Comparison of ENCODE assay signal across 8 cellular contexts in the genomic region with DNA sequence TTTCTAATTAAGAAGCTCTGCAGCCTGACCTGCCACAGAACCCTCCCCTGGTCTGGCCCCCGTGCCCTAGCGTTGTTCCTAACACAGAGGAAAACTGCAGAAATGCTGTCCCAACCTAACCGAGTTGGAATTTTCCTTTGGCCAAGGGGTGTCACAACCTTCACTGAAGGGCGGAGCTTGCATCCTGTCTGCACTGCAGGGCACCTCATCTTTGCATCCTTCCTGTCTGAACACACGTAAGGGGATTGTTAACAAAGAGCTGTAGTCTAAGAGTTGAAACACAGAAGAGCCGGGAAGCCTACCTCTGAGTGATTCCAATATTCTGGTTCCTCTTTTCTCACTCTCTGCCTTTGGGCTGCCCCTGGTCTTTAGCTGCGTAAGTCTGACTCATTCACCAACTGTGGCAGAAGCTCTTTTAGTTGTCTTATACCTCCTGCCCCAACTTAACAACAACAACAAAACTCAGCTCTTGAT. TPM values are rescaled to one million over a fixed set of nuclear protein-coding genes. Genes with fewer than 3 reads are reported as not detected.
DNase-seq lines count a peak whose midpoint lies in the region; ATAC-seq and TF ChIP-seq lines count a peak whose summit lies in the region.

No MANE protein-coding gene starts in this region.

- DNase-seq in COR-L47 (lab: John Stamatoyannopoulos, UW) (peak; percentile 5), T-cell (peak in 9 of 34 experiments; percentile 4 to 29 (median 18)), nephron progenitor cell (peak; percentile 14), NCI-H2171 (lab: John Stamatoyannopoulos, UW) (no peak), NCI-H446 treated with DMSO at 0.1 percent for 48 hours (lab: John Stamatoyannopoulos, UW) (no peak)

- peak overlapping the region; percentile 54 to 93 (median 81) for H3K4me3 Mint-ChIP-seq in T-cell
- H3K4me3 Mint-ChIP-seq in dendritic cell treated with granulocyte-macrophage colony-stimulating factor and Interleukin-4, amounts not matched to agents 40 ng/mL and 50 ng/mL, for 4 days, result no peak overlapping the region
- H3K4me3 Mint-ChIP-seq in nephron progenitor cell, result peak overlapping the region; percentile 79

- H3K36me3 Mint-ChIP-seq in T-cell (no peaks in the 10 kb centered on the region), nephron progenitor cell (ENCODE audit: low read depth) (peaks cover 6% of the 10 kb centered on the region)
- no peaks in the 10 kb centered on the region for H3K36me3 Mint-ChIP-seq in dendritic cell treated with granulocyte-macrophage colony-stimulating factor and Interleukin-4, amounts not matched to agents 40 ng/mL and 50 ng/mL, for 4 days (ENCODE audit: low read depth)

- H3K27ac Mint-ChIP-seq in T-cell (peak overlapping the region; percentile 71 to 90), nephron progenitor cell (peak overlapping the region; percentile 60)
- peak overlapping the region; percentile 55 for H3K27ac Mint-ChIP-seq in dendritic cell treated with granulocyte-macrophage colony-stimulating factor and Interleukin-4, amounts not matched to agents 40 ng/mL and 50 ng/mL, for 4 days

- no peak for TF ChIP-seq CTCF in nephron progenitor cell (IDR thresholded peaks at IDR 0.05)

- ATAC-seq in GM19324 (IDR thresholded peaks at IDR 0.05; ENCODE audit: low FRiP score, unreplicated experiment) (peak; percentile 40), HG03196 (IDR thresholded peaks at IDR 0.05; ENCODE audit: unreplicated experiment) (peak; percentile 73), T-cell (replicated peaks in 1 of 4) (peak; percentile 56 to 81 (median 66))

- intact Hi-C loops in dendritic cell treated with granulocyte-macrophage colony-stimulating factor and Interleukin-4, amounts not matched to agents 40 ng/mL and 50 ng/mL, for 4 days (cut with micrococcal nuclease), result loop anchor here (2.0 kb wide), 1 partner anchor 342 kb away; no protein-coding TSS in a partner anchor

- H3K27me3 Mint-ChIP-seq in T-cell, result no peaks in the 10 kb centered on the region
- H3K27me3 Mint-ChIP-seq in dendritic cell treated with granulocyte-macrophage colony-stimulating factor and Interleukin-4, amounts not matched to agents 40 ng/mL and 50 ng/mL, for 4 days, result peaks cover 9% of the 10 kb centered on the region
- H3K27me3 Mint-ChIP-seq in nephron progenitor cell (ENCODE audit: low read depth, poor library complexity), result peaks cover 6% of the 10 kb centered on the region

- CTCF ChIA-PET in T-cell (lab: Charles Lee), result interaction anchor here (0.6 to 2.0 kb wide), 6 partner anchors 9 to 341 kb away, joined by 3 to 13 read pairs (median 4); no protein-coding TSS in a partner anchor

- peaks cover 30 to 37% (median 31%) of the 10 kb centered on the region in 3 donors for H3K4me1 Mint-ChIP-seq in T-cell
- H3K4me1 Mint-ChIP-seq in dendritic cell treated with granulocyte-macrophage colony-stimulating factor and Interleukin-4, amounts not matched to agents 40 ng/mL and 50 ng/mL, for 4 days (ENCODE audit: low read depth), result peaks cover 43% of the 10 kb centered on the region
- H3K4me1 Mint-ChIP-seq in nephron progenitor cell, result peaks cover 58% of the 10 kb centered on the region

- no peaks in the 10 kb centered on the region for H3K9me3 Mint-ChIP-seq in T-cell
- no peaks in the 10 kb centered on the region for H3K9me3 Mint-ChIP-seq in dendritic cell treated with granulocyte-macrophage colony-stimulating factor and Interleukin-4, amounts not matched to agents 40 ng/mL and 50 ng/mL, for 4 days
- no peaks in the 10 kb centered on the region for H3K9me3 Mint-ChIP-seq in nephron progenitor cell

- POLR2A ChIA-PET in T-cell (lab: Charles Lee), result interaction anchor here (0.7 to 1.7 kb wide), 2 partner anchors 12 kb away, joined by 4 to 7 read pairs; no protein-coding TSS in a partner anchor

RNA-seq across cellular contexts. Expression of a gene that starts 1.6 kb away (rescaled TPM):
- 1 to 10 TPM; 1.6 to 4.8 (median 3.4) TPM for total RNA-seq in T-cell

RNA-seq across cellular contexts. Expression of a gene that starts 20.0 kb away (rescaled TPM):
- total RNA-seq in T-cell, result not detected

RNA-seq across cellular contexts. Expression of a gene that starts 26.2 kb away (rescaled TPM):
- total RNA-seq in T-cell, result not detected

RNA-seq across cellular contexts. Expression of a gene that starts 27.2 kb away (rescaled TPM):
- total RNA-seq in T-cell, result under 1 TPM in 2 of 5 donors, not detected in 3; 0.38 to 0.49 TPM

RNA-seq across cellular contexts. Expression of a gene that starts 59.4 kb away (rescaled TPM):
- 10 to 100 TPM; 12.0 to 18.6 (median 16.7) TPM for total RNA-seq in T-cell

Comparison
In these comparisons a context has a peak if more than half of its experiments do, and no peak if none do; other contexts are left out.
1. DNase-seq: peak in COR-L47 (single experiment) and nephron progenitor cell (single experiment); none in NCI-H2171 (single experiment) and NCI-H446 treated with DMSO at 0.1 percent for 48 hours (single experiment).
2. Peak in every context shown above with its lines, with median percentiles within 50 percentile points of each other: ATAC-seq and H3K27ac Mint-ChIP-seq.